In genomic region chr3:126982522-126983175, GRCh38 we compare ENCODE assay signal across 8 cellular contexts. TPM values are rescaled to one million over a fixed set of nuclear protein-coding genes. Genes with fewer than 3 reads are reported as not detected.
DNase-seq lines count a peak whose midpoint lies in the region; ATAC-seq and TF ChIP-seq lines count a peak whose summit lies in the region.

Gene PLXNA1, plus strand, starts transcription at chr3:126983115. Its CDS starts 5,479 bp downstream, at chr3:126988594.

- peak within 1 kb of the TSS; percentile 89 for H2AFZ ChIP-seq in fibroblast of lung (ENCODE audit: low read length)

- H3K9me3 Mint-ChIP-seq in activated T-cell treated with anti-CD3 and anti-CD28 coated beads, Interleukin-2, amount 50 U/mL, for 72 hours = no peaks in the 10 kb centered on the region
- no peaks in the 10 kb centered on the region for H3K9me3 Mint-ChIP-seq in natural killer cell treated with Interleukin-12 subunit alpha and Interleukin-12 subunit beta and Interleukin-15 and Interleukin-18, amount 100 ng/mL, for 72 hours

- H3K27ac ChIP-seq in HUES6 (ENCODE audit: low read depth, low read length) = no peak within 1 kb of the TSS
- H3K27ac ChIP-seq in Panc1 (ENCODE audit: low read length) = peak within 1 kb of the TSS; percentile 86
- H3K27ac ChIP-seq in fibroblast of lung (ENCODE audit: insufficient read depth, low read length) = peak within 1 kb of the TSS; percentile 50

- peak; percentile 64 for ATAC-seq in GM21423 (IDR thresholded peaks at IDR 0.05; ENCODE audit: unreplicated experiment)
- peak; percentile 88 for ATAC-seq in Panc1
- ATAC-seq in activated T-cell treated with anti-CD3 and anti-CD28 coated beads, Interleukin-2, amount 50 U/mL, for 72 hours (replicated peaks in 1 of 2) = peak; percentile 77 to 79
- peak; percentile 88 to 92 for ATAC-seq in natural killer cell treated with Interleukin-12 subunit alpha and Interleukin-12 subunit beta and Interleukin-15 and Interleukin-18, amount 100 ng/mL, for 72 hours
- peak; percentile 75 for ATAC-seq in stimulated activated naive CD8-positive, alpha-beta T cell treated with anti-CD3 and anti-CD28 coated beads, Interleukin-15, Interleukin-2, amounts not matched to agents 100 U/mL and 50 U/mL, for 24 hours

- peaks cover 20% of the 10 kb centered on the region for H3K4me1 Mint-ChIP-seq in activated T-cell treated with anti-CD3 and anti-CD28 coated beads, Interleukin-2, amount 50 U/mL, for 72 hours (ENCODE audit: low read depth)
- peaks cover 0 to 11% of the 10 kb centered on the region in 2 donors for H3K4me1 Mint-ChIP-seq in natural killer cell treated with Interleukin-12 subunit alpha and Interleukin-12 subunit beta and Interleukin-15 and Interleukin-18, amount 100 ng/mL, for 72 hours (ENCODE audit: low read depth in 2 of 2)

- H3K27me3 ChIP-seq in HUES6 (ENCODE audit: control insufficient read depth, insufficient read depth, low read length) (peaks cover 13% of the 10 kb centered on the region), Panc1 (ENCODE audit: control insufficient read depth, insufficient read depth, low read length) (no peaks in the 10 kb centered on the region), fibroblast of lung (ENCODE audit: control insufficient read depth, insufficient read depth, low read length) (peaks cover 9% of the 10 kb centered on the region)

- no peaks in the 10 kb centered on the region for H3K36me3 ChIP-seq in HUES6 (ENCODE audit: control insufficient read depth, insufficient read depth, low read length)
- H3K36me3 ChIP-seq in Panc1 (ENCODE audit: control insufficient read depth, insufficient read depth, low read length) = no peaks in the 10 kb centered on the region
- no peaks in the 10 kb centered on the region for H3K36me3 ChIP-seq in fibroblast of lung (ENCODE audit: control insufficient read depth, insufficient read depth, low read length)

- H3K9me3 ChIP-seq in HUES6 (ENCODE audit: control insufficient read depth, insufficient read depth, low read depth, low read length) (no peaks in the 10 kb centered on the region), Panc1 (ENCODE audit: control insufficient read depth, insufficient read depth, low read depth, low read length) (no peaks in the 10 kb centered on the region), fibroblast of lung (ENCODE audit: control insufficient read depth, insufficient read depth, low read depth, low read length) (no peaks in the 10 kb centered on the region)

- POLR2A ChIA-PET in Panc1 (lab: Charles Lee) = no interaction called here

- peaks cover 38% of the 10 kb centered on the region for H3K79me2 ChIP-seq in fibroblast of lung (ENCODE audit: control insufficient read depth, insufficient read depth, low read length)

- peaks cover 24% of the 10 kb centered on the region for H3K27me3 Mint-ChIP-seq in activated T-cell treated with anti-CD3 and anti-CD28 coated beads, Interleukin-2, amount 50 U/mL, for 72 hours (ENCODE audit: low read depth)
- peaks cover 18 to 21% of the 10 kb centered on the region in 2 donors for H3K27me3 Mint-ChIP-seq in natural killer cell treated with Interleukin-12 subunit alpha and Interleukin-12 subunit beta and Interleukin-15 and Interleukin-18, amount 100 ng/mL, for 72 hours

- peak within 1 kb of the TSS; percentile 55 for H3K9ac ChIP-seq in HUES6 (ENCODE audit: low read length)
- peak within 1 kb of the TSS; percentile 74 for H3K9ac ChIP-seq in fibroblast of lung (ENCODE audit: insufficient read depth, low read length)

- H3K27ac Mint-ChIP-seq in activated T-cell treated with anti-CD3 and anti-CD28 coated beads, Interleukin-2, amount 50 U/mL, for 72 hours = peak within 1 kb of the TSS; percentile 88
- peak within 1 kb of the TSS in 1 of 2 donors; percentile 47 for H3K27ac Mint-ChIP-seq in natural killer cell treated with Interleukin-12 subunit alpha and Interleukin-12 subunit beta and Interleukin-15 and Interleukin-18, amount 100 ng/mL, for 72 hours

- intact Hi-C loops in Panc1 (cut with micrococcal nuclease; ENCODE audit: unreplicated experiment) = loop anchor here (5.0 kb wide), 3 partner anchors 230 to 475 kb away; no protein-coding TSS in a partner anchor

- in situ Hi-C loops in Panc1 (cut with HindIII; ENCODE audit: low pct_unique_long_range_greater_than_20kb, low sequenced_read_pairs) = no loop called here

- CTCF ChIA-PET in Panc1 (lab: Charles Lee) = interaction anchor here (0.5 to 0.7 kb wide), 5 partner anchors 9 to 473 kb away, joined by 3 to 4 read pairs (median 3); no protein-coding TSS in a partner anchor

- H3K4me1 ChIP-seq in HUES6 (ENCODE audit: control insufficient read depth, insufficient read depth, low read length) (peaks cover 25% of the 10 kb centered on the region; the same call in 1 of the 2 replicates), Panc1 (ENCODE audit: control insufficient read depth, insufficient read depth, low read length) (peaks cover 41% of the 10 kb centered on the region), fibroblast of lung (ENCODE audit: control insufficient read depth, extremely low read depth, insufficient read depth, low read length) (peaks cover 5% of the 10 kb centered on the region)

- H3K4me3 Mint-ChIP-seq in activated T-cell treated with anti-CD3 and anti-CD28 coated beads, Interleukin-2, amount 50 U/mL, for 72 hours = peak within 1 kb of the TSS; percentile 83 to 84
- peak within 1 kb of the TSS; percentile 82 for H3K4me3 Mint-ChIP-seq in natural killer cell treated with Interleukin-12 subunit alpha and Interleukin-12 subunit beta and Interleukin-15 and Interleukin-18, amount 100 ng/mL, for 72 hours

- TF ChIP-seq CTCF in Panc1 (IDR thresholded peaks at IDR 0.05) (peak; percentile 99), fibroblast of lung (conservative IDR thresholded peaks at IDR 0.05 in 1 of 2, IDR thresholded peaks at IDR 0.05 in 1 of 2; ENCODE audit: low read depth in 1 of 2, low read length in 2 of 2) (peak; percentile 78 to 81)

- no TSS peak for BruUV-seq in Panc1 (replicated peaks; lab: Mats Ljungman, UMichigan)

- no peaks in the 10 kb centered on the region for H4K20me1 ChIP-seq in fibroblast of lung (ENCODE audit: control insufficient read depth, extremely low read depth, insufficient read depth, low read length)

- H3K4me2 ChIP-seq in fibroblast of lung (ENCODE audit: extremely low read depth, insufficient read depth, low read length) = peak within 1 kb of the TSS; percentile 75

- DNase-seq in DMS153 (lab: John Stamatoyannopoulos, UW) (peak; percentile 35), Panc1 (ENCODE audit: low read depth, low spot score) (peak; percentile 41), fibroblast of lung (ENCODE audit: low read depth in 2 of 2) (peak; percentile 73 to 74)
- peak; percentile 81 to 90 for DNase-seq in activated T-cell treated with anti-CD3 and anti-CD28 coated beads, Interleukin-2, amount 50 U/mL, for 72 hours
- peak; percentile 90 for DNase-seq in natural killer cell treated with Interleukin-12 subunit alpha and Interleukin-12 subunit beta and Interleukin-15 and Interleukin-18, amount 100 ng/mL, for 72 hours (ENCODE audit: low spot score)
- DNase-seq in stimulated activated naive CD8-positive, alpha-beta T cell treated with anti-CD3 and anti-CD28 coated beads, Interleukin-15, Interleukin-2, amounts not matched to agents 100 U/mL and 50 U/mL, for 24 hours = peak; percentile 85

- H3K4me3 ChIP-seq in HUES6 (ENCODE audit: low read depth, low read length) (peak within 1 kb of the TSS; percentile 75), Panc1 (ENCODE audit: low read depth in 2 of 2, low read length in 2 of 2) (peak within 1 kb of the TSS; percentile 64 to 75), fibroblast of lung (replicated peaks in 1 of 4; ENCODE audit: control extremely low read depth in 1 of 4, insufficient read depth in 1 of 4, low read depth in 3 of 4, low read length in 4 of 4) (peak within 1 kb of the TSS; percentile 57 to 83 (median 60))

- no peaks in the 10 kb centered on the region for H3K36me3 Mint-ChIP-seq in activated T-cell treated with anti-CD3 and anti-CD28 coated beads, Interleukin-2, amount 50 U/mL, for 72 hours (ENCODE audit: insufficient read depth in 2 of 2)
- H3K36me3 Mint-ChIP-seq in natural killer cell treated with Interleukin-12 subunit alpha and Interleukin-12 subunit beta and Interleukin-15 and Interleukin-18, amount 100 ng/mL, for 72 hours = no peaks in the 10 kb centered on the region

RNA-seq across cellular contexts. Expression of gene PLXNA1, which starts in this region (rescaled TPM):
- 80.6 TPM for total RNA-seq in Panc1 (2021; ENCODE audit: unreplicated experiment)
- 128 TPM for polyA plus RNA-seq in Panc1 (2012; ENCODE audit: insufficient read length)
- total RNA-seq in activated T-cell treated with anti-CD3 and anti-CD28 coated beads, Interleukin-2, amount 50 U/mL, for 72 hours = 1 to 10 TPM; 3.7 to 5.2 TPM
- total RNA-seq in fibroblast of lung = 36.0 and 48.6 TPM in 2 replicates
- 21.1 and 22.9 TPM in 2 replicates for polyA plus RNA-seq in fibroblast of lung
- polyA plus RNA-seq in fibroblast of lung (2012) = 30.2 and 38.0 TPM in 2 replicates
- polyA minus RNA-seq in fibroblast of lung (ENCODE audit: low replicate concordance) = 98.1 and 107 TPM in 2 replicates
- 1 to 10 TPM; 3.4 to 7.9 TPM for total RNA-seq in natural killer cell treated with Interleukin-12 subunit alpha and Interleukin-12 subunit beta and Interleukin-15 and Interleukin-18, amount 100 ng/mL, for 72 hours

Comparison
In these comparisons a context has a peak if more than half of its experiments do, and no peak if none do; other contexts are left out.
1. DNase-seq: peak in every context shown above with its lines; median percentile 90 in natural killer cell treated with Interleukin-12 subunit alpha and Interleukin-12 subunit beta and Interleukin-15 and Interleukin-18, amount 100 ng/mL, for 72 hours; 86 in activated T-cell treated with anti-CD3 and anti-CD28 coated beads, Interleukin-2, amount 50 U/mL, for 72 hours; 85 in stimulated activated naive CD8-positive, alpha-beta T cell treated with anti-CD3 and anti-CD28 coated beads, Interleukin-15, Interleukin-2, amounts not matched to agents 100 U/mL and 50 U/mL, for 24 hours; 74 in fibroblast of lung; 41 in Panc1; 35 in DMS153.